ENCODE assay signal across 37 cellular contexts in the genomic region with DNA sequence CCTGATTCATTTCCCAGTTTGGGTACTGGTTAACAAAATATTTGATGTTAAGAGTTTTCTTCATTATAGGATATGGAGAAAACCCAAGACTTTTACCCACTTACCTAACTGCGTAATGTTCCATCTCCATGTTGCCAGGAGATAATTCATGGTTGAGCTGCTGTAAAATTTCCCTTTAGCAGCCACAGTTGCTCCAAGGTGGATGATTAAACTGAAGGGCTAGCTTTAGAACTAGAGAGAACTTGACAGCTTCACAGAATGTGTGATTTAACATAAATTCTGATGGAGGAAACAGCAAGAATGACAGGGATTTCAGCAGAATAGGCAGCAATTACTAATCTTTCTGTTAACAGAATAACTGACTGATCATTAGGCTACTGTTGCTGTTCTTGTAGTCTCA.
"Had no signal": no experiment of that assay in that cellular context is flagged by ENCODE, and none has a peak within 500 bp of the region (broad histone marks: within the 10 kb centered on the region; RNA-seq: fewer than 3 reads in every experiment).

No MANE protein-coding gene starts in this region.

- H3K36me3 Mint-ChIP-seq: activated naive CD4-positive, alpha-beta T cell treated with anti-CD3 and anti-CD28 coated beads, Interleukin-2, amount 10 ng/mL, durations not matched to agents 7 days and 5 days; activated naive CD4-positive, alpha-beta T cell treated with anti-CD3 and anti-CD28 coated beads, Interleukin-2, amount 50 U/mL, for 24 hours; activated naive CD4-positive, alpha-beta T cell treated with anti-CD3 and anti-CD28 coated beads, Interleukin-2, amount 50 U/mL, for 72 hours; activated naive CD8-positive, alpha-beta T cell; activated naive CD8-positive, alpha-beta T cell treated with anti-CD3 and anti-CD28 coated beads for 36 hours; activated naive CD8-positive, alpha-beta T cell treated with anti-CD3 and anti-CD28 coated beads, Interleukin-2, amount 10 ng/mL, durations not matched to agents 7 days and 5 days had no signal

- H3K4me1 Mint-ChIP-seq: activated naive CD4-positive, alpha-beta T cell treated with anti-CD3 and anti-CD28 coated beads, Interleukin-2, amount 10 ng/mL, durations not matched to agents 7 days and 5 days; activated naive CD4-positive, alpha-beta T cell treated with anti-CD3 and anti-CD28 coated beads, Interleukin-2, amount 50 U/mL, for 24 hours; activated naive CD8-positive, alpha-beta T cell treated with anti-CD3 and anti-CD28 coated beads for 36 hours; activated naive CD8-positive, alpha-beta T cell treated with anti-CD3 and anti-CD28 coated beads, Interleukin-2, amount 10 ng/mL, durations not matched to agents 7 days and 5 days; activated naive CD8-positive, alpha-beta T cell treated with anti-CD3 and anti-CD28 coated beads, Interleukin-2, amount 50 U/mL, for 24 hours; activated T-helper 17 cell treated with anti-CD3 and anti-CD28 coated beads, Interleukin-2, amount 50 U/mL, for 72 hours; central memory CD8-positive, alpha-beta T cell had no signal

- DNase-seq: activated effector memory CD4-positive, alpha-beta T cell treated with anti-CD3 and anti-CD28 coated beads, Interleukin-2, amount 50 U/mL, for 16 hours; activated effector memory CD4-positive, alpha-beta T cell treated with Interleukin-2 at 50 U/mL for 16 hours; activated gamma-delta T cell; activated gamma-delta T cell treated with Interleukin-2 at 50 U/mL for 16 hours; activated naive CD4-positive, alpha-beta T cell; activated naive CD4-positive, alpha-beta T cell treated with anti-CD3 and anti-CD28 coated beads for 36 hours; activated naive CD4-positive, alpha-beta T cell treated with anti-CD3 and anti-CD28 coated beads, Interleukin-2, amount 10 ng/mL, durations not matched to agents 7 days and 5 days; activated naive CD4-positive, alpha-beta T cell treated with anti-CD3 and anti-CD28 coated beads, Interleukin-2, amount 50 U/mL, for 16 hours; activated naive CD4-positive, alpha-beta T cell treated with Interleukin-2 at 50 U/mL for 16 hours; activated naive CD8-positive, alpha-beta T cell treated with anti-CD3 and anti-CD28 coated beads for 36 hours; activated naive CD8-positive, alpha-beta T cell treated with anti-CD3 and anti-CD28 coated beads, Interleukin-2, amount 10 ng/mL, durations not matched to agents 7 days and 5 days; activated naive CD8-positive, alpha-beta T cell treated with anti-CD3 and anti-CD28 coated beads, Interleukin-2, amount 50 U/mL, for 24 hours; activated T-cell treated with anti-CD3 and anti-CD28 coated beads, Interleukin-2, amount 50 U/mL, for 1 hour; activated T-cell treated with anti-CD3 and anti-CD28 coated beads, Interleukin-2, amount 50 U/mL, for 24 hours; activated T-cell treated with anti-CD3 and anti-CD28 coated beads, Interleukin-2, amount 50 U/mL, for 4 hours; activated T-cell treated with anti-CD3 and anti-CD28 coated beads, Interleukin-2, amount 50 U/mL, for 48 hours; activated T-cell treated with anti-CD3 and anti-CD28 coated beads, Interleukin-2, amount 50 U/mL, for 72 hours; adrenal gland; amniotic stem cell; amygdala; anterior cingulate cortex; aorta; body of pancreas; brain microvascular endothelial cell; caudate nucleus; central memory CD4-positive, alpha-beta T cell; cerebellar nuclear complex had no signal

- ATAC-seq: activated naive CD4-positive, alpha-beta T cell treated with anti-CD3 and anti-CD28 coated beads, Interleukin-2, amount 50 U/mL, for 72 hours; activated naive CD8-positive, alpha-beta T cell treated with anti-CD3 and anti-CD28 coated beads, Interleukin-2, amount 50 U/mL, for 24 hours; activated T-cell treated with anti-CD3 and anti-CD28 coated beads, Interleukin-2, amount 50 U/mL, for 4 hours; activated T-cell treated with anti-CD3 and anti-CD28 coated beads, Interleukin-2, amount 50 U/mL, for 72 hours; activated T-helper 17 cell treated with anti-CD3 and anti-CD28 coated beads, Interleukin-2, amount 50 U/mL, for 72 hours; body of pancreas had no signal

- H3K9me3 Mint-ChIP-seq: activated naive CD4-positive, alpha-beta T cell treated with anti-CD3 and anti-CD28 coated beads for 36 hours; activated naive CD4-positive, alpha-beta T cell treated with anti-CD3 and anti-CD28 coated beads, Interleukin-2, amount 10 ng/mL, durations not matched to agents 7 days and 5 days; activated naive CD4-positive, alpha-beta T cell treated with anti-CD3 and anti-CD28 coated beads, Interleukin-2, amount 50 U/mL, for 24 hours; activated naive CD4-positive, alpha-beta T cell treated with anti-CD3 and anti-CD28 coated beads, Interleukin-2, amount 50 U/mL, for 72 hours; activated naive CD8-positive, alpha-beta T cell treated with anti-CD3 and anti-CD28 coated beads for 36 hours; activated naive CD8-positive, alpha-beta T cell treated with anti-CD3 and anti-CD28 coated beads, Interleukin-2, amount 10 ng/mL, durations not matched to agents 7 days and 5 days; activated naive CD8-positive, alpha-beta T cell treated with anti-CD3 and anti-CD28 coated beads, Interleukin-2, amount 50 U/mL, for 24 hours; activated T-cell treated with anti-CD3 and anti-CD28 coated beads, Interleukin-2, amount 50 U/mL, for 24 hours; activated T-cell treated with anti-CD3 and anti-CD28 coated beads, Interleukin-2, amount 50 U/mL, for 4 hours; activated T-cell treated with anti-CD3 and anti-CD28 coated beads, Interleukin-2, amount 50 U/mL, for 72 hours; activated T-helper 1 cell treated with anti-CD3 and anti-CD28 coated beads, Interleukin-12 subunit alpha, Interleukin-12 subunit beta, Interleukin-2, Interleukin-4 antibody, amounts not matched to agents 30 ng/mL and 10 ng/mL and 1 ng/mL, durations not matched to agents 14 hours and 24 hours and 36 hours; activated T-helper 17 cell treated with anti-CD3 and anti-CD28 coated beads, Interleukin-2, amount 50 U/mL, for 72 hours; activated T-helper 2 cell treated with anti-CD3 and anti-CD28 coated beads, Interferon-gamma antibody, Interleukin-2, Interleukin-4, amounts not matched to agents 10 μg/mL and 5 μg/mL and 100 μg/mL, durations not matched to agents 14 hours and 24 hours and 36 hours; central memory CD8-positive, alpha-beta T cell had no signal

- H3K27ac Mint-ChIP-seq: activated naive CD4-positive, alpha-beta T cell treated with anti-CD3 and anti-CD28 coated beads for 36 hours; activated naive CD4-positive, alpha-beta T cell treated with anti-CD3 and anti-CD28 coated beads, Interleukin-2, amount 10 ng/mL, durations not matched to agents 7 days and 5 days; activated naive CD4-positive, alpha-beta T cell treated with anti-CD3 and anti-CD28 coated beads, Interleukin-2, amount 50 U/mL, for 24 hours; activated naive CD4-positive, alpha-beta T cell treated with anti-CD3 and anti-CD28 coated beads, Interleukin-2, amount 50 U/mL, for 72 hours; activated naive CD8-positive, alpha-beta T cell; activated naive CD8-positive, alpha-beta T cell treated with anti-CD3 and anti-CD28 coated beads for 36 hours; activated naive CD8-positive, alpha-beta T cell treated with anti-CD3 and anti-CD28 coated beads, Interleukin-2, amount 10 ng/mL, durations not matched to agents 7 days and 5 days; activated naive CD8-positive, alpha-beta T cell treated with anti-CD3 and anti-CD28 coated beads, Interleukin-2, amount 50 U/mL, for 24 hours; activated T-cell treated with anti-CD3 and anti-CD28 coated beads, Interleukin-2, amount 50 U/mL, for 24 hours; activated T-cell treated with anti-CD3 and anti-CD28 coated beads, Interleukin-2, amount 50 U/mL, for 72 hours; activated T-helper 1 cell treated with anti-CD3 and anti-CD28 coated beads, Interleukin-12 subunit alpha, Interleukin-12 subunit beta, Interleukin-2, Interleukin-4 antibody, amounts not matched to agents 30 ng/mL and 10 ng/mL and 1 ng/mL, durations not matched to agents 14 hours and 24 hours and 36 hours; activated T-helper 17 cell treated with anti-CD3 and anti-CD28 coated beads, Interleukin-2, amount 50 U/mL, for 72 hours; activated T-helper 2 cell treated with anti-CD3 and anti-CD28 coated beads, Interferon-gamma antibody, Interleukin-2, Interleukin-4, amounts not matched to agents 10 μg/mL and 5 μg/mL and 100 μg/mL, durations not matched to agents 14 hours and 24 hours and 36 hours had no signal

- FAIRE-seq: astrocyte, bronchial epithelial cell had no signal

- H3K4me3 Mint-ChIP-seq: activated naive CD4-positive, alpha-beta T cell treated with anti-CD3 and anti-CD28 coated beads for 36 hours; activated naive CD4-positive, alpha-beta T cell treated with anti-CD3 and anti-CD28 coated beads, Interleukin-2, amount 10 ng/mL, durations not matched to agents 7 days and 5 days; activated naive CD4-positive, alpha-beta T cell treated with anti-CD3 and anti-CD28 coated beads, Interleukin-2, amount 50 U/mL, for 24 hours; activated naive CD8-positive, alpha-beta T cell; activated naive CD8-positive, alpha-beta T cell treated with anti-CD3 and anti-CD28 coated beads for 36 hours; activated naive CD8-positive, alpha-beta T cell treated with anti-CD3 and anti-CD28 coated beads, Interleukin-2, amount 10 ng/mL, durations not matched to agents 7 days and 5 days; activated naive CD8-positive, alpha-beta T cell treated with anti-CD3 and anti-CD28 coated beads, Interleukin-2, amount 50 U/mL, for 24 hours; activated T-cell treated with anti-CD3 and anti-CD28 coated beads, Interleukin-2, amount 50 U/mL, for 24 hours; activated T-cell treated with anti-CD3 and anti-CD28 coated beads, Interleukin-2, amount 50 U/mL, for 4 hours; activated T-cell treated with anti-CD3 and anti-CD28 coated beads, Interleukin-2, amount 50 U/mL, for 72 hours; activated T-helper 1 cell treated with anti-CD3 and anti-CD28 coated beads, Interleukin-12 subunit alpha, Interleukin-12 subunit beta, Interleukin-2, Interleukin-4 antibody, amounts not matched to agents 30 ng/mL and 10 ng/mL and 1 ng/mL, durations not matched to agents 14 hours and 24 hours and 36 hours; activated T-helper 17 cell treated with anti-CD3 and anti-CD28 coated beads, Interleukin-2, amount 50 U/mL, for 72 hours; brain; central memory CD8-positive, alpha-beta T cell had no signal
